ENCODE assay signal across 10 cellular contexts in genomic region chr1:169528214-169529067, GRCh38. TPM values are rescaled to one million over a fixed set of nuclear protein-coding genes. Genes with fewer than 3 reads are reported as not detected.
DNase-seq lines count a peak whose midpoint lies in the region; ATAC-seq and TF ChIP-seq lines count a peak whose summit lies in the region.
"Had no signal": no experiment of that assay in that cellular context is flagged by ENCODE, and none has a peak within 500 bp of the region (broad histone marks: within the 10 kb centered on the region; RNA-seq: fewer than 3 reads in every experiment).

No MANE protein-coding gene starts in this region.

- no peaks in the 10 kb centered on the region for H3K9me2 ChIP-seq in hepatocyte (replicated peaks; ENCODE audit: insufficient read depth)

- no peaks in the 10 kb centered on the region for H3K27me3 ChIP-seq in OCI-LY3 (ENCODE audit: low read depth, low read length)
- no peaks in the 10 kb centered on the region for H3K27me3 ChIP-seq in hepatocyte

- peak overlapping the region; percentile 7 for H3K27ac Mint-ChIP-seq in activated naive CD4-positive, alpha-beta T cell treated with anti-CD3 and anti-CD28 coated beads, Interleukin-2, amount 50 U/mL, for 24 hours
- H3K27ac Mint-ChIP-seq in stimulated activated memory B cell treated with anti-CD40 and anti-IgM and Interleukin-4, amounts not matched to agents 10 μg/mL and 1 μg/mL and 100 μg/mL, for 72 hours, result no peak overlapping the region
- H3K27ac Mint-ChIP-seq: activated T-cell treated with anti-CD3 and anti-CD28 coated beads, Interleukin-2, amount 50 U/mL, for 24 hours; B cell had no signal

- H4K20me1 ChIP-seq in OCI-LY3 (ENCODE audit: insufficient read depth, low read length) (no peaks in the 10 kb centered on the region), hepatocyte (ENCODE audit: insufficient read depth, poor library complexity, severe bottlenecking) (no peaks in the 10 kb centered on the region)

- H3K4me1 Mint-ChIP-seq in activated naive CD4-positive, alpha-beta T cell treated with anti-CD3 and anti-CD28 coated beads, Interleukin-2, amount 50 U/mL, for 24 hours, result peaks cover 14% of the 10 kb centered on the region
- H3K4me1 Mint-ChIP-seq in stimulated activated memory B cell treated with anti-CD40 and anti-IgM and Interleukin-4, amounts not matched to agents 10 μg/mL and 1 μg/mL and 100 μg/mL, for 72 hours, result no peaks in the 10 kb centered on the region

- WGBS in hepatocyte (ENCODE audit: low lambda C conversion rate, missing lambda C conversion rate), result 52% methylated on average over 9 of the region's 9 CpGs
- 61% methylated on average over 9 of the region's 9 CpGs for WGBS in urinary bladder

- H3K36me3 ChIP-seq in OCI-LY3 (replicated peaks; ENCODE audit: low read depth, low read length) (peaks cover 90% of the 10 kb centered on the region), hepatocyte (replicated peaks; ENCODE audit: insufficient read depth, low read depth) (no peaks in the 10 kb centered on the region), urinary bladder (ENCODE audit: insufficient read depth) (no peaks in the 10 kb centered on the region)

- H3K4me3 Mint-ChIP-seq in activated naive CD4-positive, alpha-beta T cell treated with anti-CD3 and anti-CD28 coated beads, Interleukin-2, amount 50 U/mL, for 24 hours, result no peak overlapping the region
- H3K4me3 Mint-ChIP-seq in stimulated activated memory B cell treated with anti-CD40 and anti-IgM and Interleukin-4, amounts not matched to agents 10 μg/mL and 1 μg/mL and 100 μg/mL, for 72 hours, result no peak overlapping the region
- H3K4me3 Mint-ChIP-seq: activated T-cell treated with anti-CD3 and anti-CD28 coated beads, Interleukin-2, amount 50 U/mL, for 24 hours; B cell had no signal

- H2AFZ ChIP-seq in OCI-LY3 (ENCODE audit: low read depth, low read length) (no peak overlapping the region), hepatocyte (no peak overlapping the region)

- peak overlapping the region; percentile 95 for H3K27ac ChIP-seq in OCI-LY3 (ENCODE audit: low read length)
- H3K27ac ChIP-seq in hepatocyte, result peak overlapping the region; percentile 89
- H3K27ac ChIP-seq in urinary bladder (ENCODE audit: low read depth), result peak overlapping the region; percentile 50

- H3K9ac ChIP-seq in OCI-LY3 (ENCODE audit: low read length), result peak overlapping the region; percentile 68

- H3K9me3 ChIP-seq in OCI-LY3 (ENCODE audit: insufficient read depth, low read length) (no peaks in the 10 kb centered on the region), hepatocyte (ENCODE audit: low read depth) (no peaks in the 10 kb centered on the region)

- TF ChIP-seq CTCF in OCI-LY3 (IDR thresholded peaks at IDR 0.05; ENCODE audit: low read depth, low read length) (no peak), hepatocyte (IDR thresholded peaks at IDR 0.05; ENCODE audit: poor library complexity) (no peak)

- H3K27me3 Mint-ChIP-seq in activated naive CD4-positive, alpha-beta T cell treated with anti-CD3 and anti-CD28 coated beads, Interleukin-2, amount 50 U/mL, for 24 hours, result no peaks in the 10 kb centered on the region
- H3K27me3 Mint-ChIP-seq in stimulated activated memory B cell treated with anti-CD40 and anti-IgM and Interleukin-4, amounts not matched to agents 10 μg/mL and 1 μg/mL and 100 μg/mL, for 72 hours, result peaks cover 15% of the 10 kb centered on the region
- H3K27me3 Mint-ChIP-seq: activated T-cell treated with anti-CD3 and anti-CD28 coated beads, Interleukin-2, amount 50 U/mL, for 24 hours had no signal

- no peaks in the 10 kb centered on the region for H3K9me3 Mint-ChIP-seq in activated naive CD4-positive, alpha-beta T cell treated with anti-CD3 and anti-CD28 coated beads, Interleukin-2, amount 50 U/mL, for 24 hours
- H3K9me3 Mint-ChIP-seq in stimulated activated memory B cell treated with anti-CD40 and anti-IgM and Interleukin-4, amounts not matched to agents 10 μg/mL and 1 μg/mL and 100 μg/mL, for 72 hours, result no peaks in the 10 kb centered on the region
- H3K9me3 Mint-ChIP-seq: activated T-cell treated with anti-CD3 and anti-CD28 coated beads, Interleukin-2, amount 50 U/mL, for 24 hours had no signal

- peak overlapping the region; percentile 83 for H3K4me2 ChIP-seq in OCI-LY3 (ENCODE audit: low read length)
- H3K4me2 ChIP-seq in hepatocyte, result peak overlapping the region; percentile 67

- H3K79me2 ChIP-seq in OCI-LY3 (ENCODE audit: low read length), result peaks cover 59% of the 10 kb centered on the region
- no peaks in the 10 kb centered on the region for H3K79me2 ChIP-seq in hepatocyte

- peaks cover 51% of the 10 kb centered on the region for H3K36me3 Mint-ChIP-seq in activated naive CD4-positive, alpha-beta T cell treated with anti-CD3 and anti-CD28 coated beads, Interleukin-2, amount 50 U/mL, for 24 hours
- no peaks in the 10 kb centered on the region for H3K36me3 Mint-ChIP-seq in stimulated activated memory B cell treated with anti-CD40 and anti-IgM and Interleukin-4, amounts not matched to agents 10 μg/mL and 1 μg/mL and 100 μg/mL, for 72 hours

- H3K4me1 ChIP-seq in OCI-LY3 (ENCODE audit: low read length) (peaks cover 69% of the 10 kb centered on the region), hepatocyte (ENCODE audit: insufficient read depth) (peaks cover 40% of the 10 kb centered on the region), urinary bladder (ENCODE audit: insufficient read depth) (no peaks in the 10 kb centered on the region)

- H3K4me3 ChIP-seq in OCI-LY3 (ENCODE audit: low read length) (peak overlapping the region; percentile 58), hepatocyte (no peak overlapping the region), urinary bladder (ENCODE audit: low read depth, low read length) (no peak overlapping the region)

- DNase-seq in activated naive CD4-positive, alpha-beta T cell treated with anti-CD3 and anti-CD28 coated beads, Interleukin-2, amount 50 U/mL, for 16 hours, result no peak
- no peak for DNase-seq in hepatocyte (ENCODE audit: low spot score)
- DNase-seq in activated T-cell treated with anti-CD3 and anti-CD28 coated beads, Interleukin-2, amount 50 U/mL, for 48 hours, result no peak
- DNase-seq: activated T-cell treated with anti-CD3 and anti-CD28 coated beads, Interleukin-2, amount 50 U/mL, for 24 hours had no signal

- no peak for ATAC-seq in GM21367 (IDR thresholded peaks at IDR 0.05; ENCODE audit: unreplicated experiment)
- ATAC-seq in stimulated activated memory B cell treated with anti-CD40 and anti-IgM and Interleukin-4, amounts not matched to agents 10 μg/mL and 1 μg/mL and 100 μg/mL, for 72 hours, result no peak

RNA-seq across cellular contexts. Expression of gene SLC19A2, which starts 42.7 kb away (rescaled TPM):
- 41.7 and 45.0 TPM in 2 replicates for total RNA-seq in hepatocyte
- polyA plus RNA-seq in hepatocyte, result 15.0 and 16.3 TPM in 2 replicates
- total RNA-seq in urinary bladder, result 24.2 TPM
- 23.6 TPM for polyA plus RNA-seq in urinary bladder

RNA-seq across cellular contexts. Expression of gene F5, which starts 57.8 kb away (rescaled TPM):
- total RNA-seq in hepatocyte (24.0 and 34.2 TPM in 2 replicates), urinary bladder (4.5 TPM)
- polyA plus RNA-seq in hepatocyte (20.4 and 21.5 TPM in 2 replicates), urinary bladder (1.1 TPM)
